ENCODE assay signal across 9 cellular contexts in genomic region chr3:9914559-9915251, GRCh38. TPM values are rescaled to one million over a fixed set of nuclear protein-coding genes. Genes with fewer than 3 reads are reported as not detected.
DNase-seq lines count a peak whose midpoint lies in the region; TF ChIP-seq lines count a peak whose summit lies in the region.
"Had no signal": no experiment of that assay in that cellular context is flagged by ENCODE, and none has a peak within 500 bp of the region (broad histone marks: within the 10 kb centered on the region; RNA-seq: fewer than 3 reads in every experiment).

No MANE protein-coding gene starts in this region.

- no peak for TF ChIP-seq CTCF in GM12875 (IDR thresholded peaks at IDR 0.05; ENCODE audit: borderline replicate concordance, insufficient read depth, low read depth, low read length)

- H3K36me3 ChIP-seq in esophagus (ENCODE audit: control insufficient read depth in 2 of 2, insufficient read depth in 2 of 2, low read length in 1 of 2), result peaks cover 0 to 7% of the 10 kb centered on the region in 2 donors
- H3K36me3 ChIP-seq in rectal smooth muscle tissue (ENCODE audit: control insufficient read depth, insufficient read depth, low read length), result no peaks in the 10 kb centered on the region

- H3K9me3 ChIP-seq in esophagus (ENCODE audit: control insufficient read depth in 2 of 2, insufficient read depth in 1 of 2, low read depth in 1 of 2, low read length in 1 of 2), result no peaks in the 10 kb centered on the region

- DNase-seq in Kasumi-1 (lab: John Stamatoyannopoulos, UW) (peak; percentile 71 to 79), NCI-H2107 (lab: John Stamatoyannopoulos, UW) (no peak), ureter (ENCODE audit: low spot score) (no peak), dedifferentiated amniotic fluid mesenchymal stem cell (ENCODE audit: extremely low spot score) (no peak), NCI-H226 (no peak)

- 27 to 31% methylated on average over 15 of the region's 15 CpGs for WGBS in esophagus, 2 donors

- H3K4me3 ChIP-seq in GM12875 (ENCODE audit: low read depth, low read length) (peak overlapping the region; percentile 43), esophagus (ENCODE audit: low read depth in 1 of 2, low read length in 2 of 2) (peak overlapping the region; percentile 60 to 61), rectal smooth muscle tissue (ENCODE audit: low read length) (peak overlapping the region; percentile 70)

- H3K27ac ChIP-seq in esophagus (ENCODE audit: low read depth in 2 of 2, low read length in 1 of 2), result peak overlapping the region; percentile 86 to 95
- H3K27ac ChIP-seq in rectal smooth muscle tissue (ENCODE audit: low read depth, low read length), result peak overlapping the region; percentile 85

- peak overlapping the region; percentile 47 for H3K9ac ChIP-seq in rectal smooth muscle tissue (ENCODE audit: low read length)

- H3K4me1 ChIP-seq in esophagus (ENCODE audit: control insufficient read depth in 2 of 2, insufficient read depth in 2 of 2, low read length in 1 of 2), result peaks cover 4 to 26% of the 10 kb centered on the region in 2 donors
- peaks cover 26% of the 10 kb centered on the region for H3K4me1 ChIP-seq in rectal smooth muscle tissue (ENCODE audit: control insufficient read depth, insufficient read depth, low read length)

- no peaks in the 10 kb centered on the region for H3K27me3 ChIP-seq in esophagus (ENCODE audit: control insufficient read depth in 1 of 2, insufficient read depth in 2 of 2, low read length in 2 of 2)
- no peaks in the 10 kb centered on the region for H3K27me3 ChIP-seq in rectal smooth muscle tissue (ENCODE audit: control insufficient read depth, insufficient read depth, low read length)

RNA-seq across cellular contexts. Expression of gene IL17RC, which starts 2.2 kb away (rescaled TPM):
- 10 to 100 TPM; 37.0 to 52.7 TPM for polyA plus RNA-seq in esophagus
- 34.0 TPM for total RNA-seq in ureter

RNA-seq across cellular contexts. Expression of gene IL17RE, which starts 12.1 kb away (rescaled TPM):
- 10 to 100 TPM in 1 of 2 donors, 1 to 10 TPM in 1; 9.2 to 24.9 TPM for polyA plus RNA-seq in esophagus
- 11.9 TPM for total RNA-seq in ureter
- total RNA-seq: RPMI7951 had no signal

RNA-seq across cellular contexts. Expression of gene CRELD1, which starts 18.9 kb away (rescaled TPM):
- polyA plus RNA-seq in esophagus, result 10 to 100 TPM; 12.1 to 24.2 TPM
- total RNA-seq in ureter, result 37.0 TPM

RNA-seq across cellular contexts. Expression of gene JAGN1, which starts 24.3 kb away (rescaled TPM):
- polyA plus RNA-seq in esophagus, result 10 to 100 TPM; 20.6 to 25.8 TPM
- 26.6 TPM for total RNA-seq in ureter

RNA-seq across cellular contexts. Expression of gene CIDEC, which starts 34.7 kb away (rescaled TPM):
- polyA plus RNA-seq in esophagus, result under 1 TPM; 0.18 to 0.53 TPM
- 1.1 TPM for total RNA-seq in ureter
- total RNA-seq: RPMI7951 had no signal

Comparison
In these comparisons a context has a peak if more than half of its experiments do, and no peak if none do; other contexts are left out.
1. DNase-seq: peak in Kasumi-1 (2 of 2); none in NCI-H2107 (single experiment), ureter (single experiment), dedifferentiated amniotic fluid mesenchymal stem cell (single experiment) and NCI-H226 (single experiment).
2. Peak in every context shown above with its lines, with median percentiles within 50 percentile points of each other: H3K4me3 ChIP-seq.